In the genomic region with DNA sequence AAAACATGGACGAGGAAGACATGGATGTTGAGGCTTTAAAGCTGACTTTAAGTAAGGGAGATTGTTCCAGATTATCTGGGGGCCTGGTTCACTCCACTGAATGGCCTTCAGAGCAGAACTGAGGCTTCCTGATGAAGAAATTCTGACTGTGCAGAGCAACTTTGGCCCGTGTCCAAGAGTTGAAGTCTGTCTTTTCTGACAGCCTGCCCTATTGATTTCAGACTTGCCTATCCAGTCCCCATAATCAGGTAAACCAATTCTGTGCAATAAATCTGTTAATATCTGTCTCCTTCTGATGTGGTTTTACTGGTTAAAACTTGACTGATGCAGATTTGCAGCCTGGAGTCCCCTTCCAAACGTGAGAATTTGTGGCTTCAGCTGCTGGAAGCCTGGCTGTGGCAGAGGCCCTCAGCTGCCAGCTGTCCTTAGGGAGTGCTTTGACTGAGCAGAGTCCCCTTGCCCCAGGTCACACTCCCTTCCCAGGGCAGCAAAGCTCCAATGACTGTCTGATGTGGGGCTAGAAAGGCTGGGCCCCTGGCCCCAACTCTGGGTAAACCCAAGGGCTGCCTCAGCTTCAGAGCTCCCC, we compare ENCODE assay signal across 12 cellular contexts.
DNase-seq lines count a peak whose midpoint lies in the region; ATAC-seq, FAIRE-seq and TF ChIP-seq lines count a peak whose summit lies in the region.
"Had no signal": no experiment of that assay in that cellular context is flagged by ENCODE, and none has a peak within 500 bp of the region (broad histone marks: within the 10 kb centered on the region; RNA-seq: fewer than 3 reads in every experiment).

No MANE protein-coding gene starts in this region.

- H3K27me3 ChIP-seq in WERI-Rb-1 (ENCODE audit: insufficient read depth, low read depth, severe bottlenecking) (no peaks in the 10 kb centered on the region), HepG2 (ENCODE audit: control insufficient read depth in 1 of 2, insufficient read depth in 2 of 2, low read length in 2 of 2) (peaks cover 0 to 3% of the 10 kb centered on the region in 2 experiments; a peak in 1 of 5 replicates)

- CTCF ChIA-PET in HepG2 (lab: Yijun Ruan, JAX; ENCODE audit: low intra/inter-chr PET ratio, low total read pairs), result no interaction called here

- no peaks in the 10 kb centered on the region for H4K20me1 ChIP-seq in HepG2 (ENCODE audit: insufficient read depth, low read length)

- TF ChIP-seq EP300 in HepG2 (IDR thresholded peaks at IDR 0.05; ENCODE audit: low read depth in 2 of 2, low read length in 2 of 2) (no peak), HepG2 (CRISPR knock-in tag; IDR thresholded peaks at IDR 0.05; ENCODE audit: borderline replicate concordance) (no peak)

- no peak for TF ChIP-seq POLR2A in HepG2 (IDR thresholded peaks at IDR 0.05; ENCODE audit: insufficient read depth in 1 of 2, low read depth in 2 of 2, low read length in 2 of 2)

- H3K4me2 ChIP-seq in HepG2 (ENCODE audit: low read depth, low read length), result peak overlapping the region; percentile 19

- DNase-seq in CD1c-positive myeloid dendritic cell (ENCODE audit: extremely low spot score), result peak; percentile 63
- DNase-seq in LHCN-M2 (ENCODE audit: low read depth), result peak; percentile 1
- peak; percentile 66 for DNase-seq in WERI-Rb-1
- DNase-seq in HepG2 (ENCODE audit: low spot score), result peak; percentile 67
- DNase-seq in COLO668 (lab: John Stamatoyannopoulos, UW; ENCODE audit: unreplicated experiment), result no peak
- no peak for DNase-seq in middle frontal gyrus (ENCODE audit: extremely low spot score, low spot score)
- DNase-seq: hippocampal formation, NCI-H2227 treated with DMSO at 0.1 percent for 48 hours had no signal

- H3K9me3 ChIP-seq in WERI-Rb-1 (ENCODE audit: severe bottlenecking) (no peaks in the 10 kb centered on the region), HepG2 (ENCODE audit: low read length) (no peaks in the 10 kb centered on the region)

- H2AFZ ChIP-seq in HepG2 (ENCODE audit: low read length), result no peak overlapping the region
- H2AFZ ChIP-seq: parathyroid adenoma had no signal

- TF ChIP-seq RAD21 in HepG2 (CRISPR knock-in tag; IDR thresholded peaks at IDR 0.05), result no peak

- TF ChIP-seq CTCF in WERI-Rb-1 (IDR thresholded peaks at IDR 0.05; ENCODE audit: low read depth, low read length) (no peak), HepG2 (CRISPR knock-in tag; IDR thresholded peaks at IDR 0.05) (no peak)

- FAIRE-seq in HepG2 (lab: Jason Lieb, UNC), result peak; percentile 84
- FAIRE-seq: GM19239 had no signal

- intact Hi-C loops in HepG2 (cut with micrococcal nuclease; ENCODE audit: unreplicated experiment), result no loop called here

- in situ Hi-C loops in HepG2 (cut with HindIII; ENCODE audit: extremely low pct_ligation_motif_present, low pct_unique_long_range_greater_than_20kb), result no loop called here

- ATAC-seq in HepG2 (peak; percentile 83), GM21390 (IDR thresholded peaks at IDR 0.05; ENCODE audit: unreplicated experiment) (no peak), GM19455 (IDR thresholded peaks at IDR 0.05; ENCODE audit: unreplicated experiment) (no peak)

- H3K27ac ChIP-seq in WERI-Rb-1, result peak overlapping the region; percentile 67
- H3K27ac ChIP-seq in HepG2 (ENCODE audit: extremely low read length, insufficient read depth, low read length), result peak overlapping the region; percentile 17
- H3K27ac ChIP-seq: parathyroid adenoma had no signal

- 8% methylated on average over 3 of the region's 3 CpGs for WGBS in HepG2 (ENCODE audit: low lambda C conversion rate)

- POLR2A ChIA-PET in HepG2 (lab: Yijun Ruan, JAX), result no interaction called here

- H3K36me3 ChIP-seq in WERI-Rb-1, result no peaks in the 10 kb centered on the region
- H3K36me3 ChIP-seq in HepG2 (replicated peaks in 1 of 2; ENCODE audit: control insufficient read depth in 1 of 2, insufficient read depth in 2 of 2, low read length in 2 of 2), result no peaks in the 10 kb centered on the region

- no peaks in the 10 kb centered on the region for H3K79me2 ChIP-seq in HepG2 (ENCODE audit: insufficient read depth, low read length)
- H3K79me2 ChIP-seq: parathyroid adenoma had no signal

- no peak overlapping the region for H3K9ac ChIP-seq in HepG2 (ENCODE audit: insufficient read depth, low read depth, low read length)
- H3K9ac ChIP-seq: parathyroid adenoma had no signal

- H3K4me3 ChIP-seq in WERI-Rb-1 (ENCODE audit: low read depth, low read length) (peak overlapping the region; percentile 7; the same call in 1 of the 2 replicates), HepG2 (replicated peaks in 1 of 3; ENCODE audit: insufficient read depth in 1 of 3, low read depth in 2 of 3, low read length in 3 of 3) (no peak overlapping the region; a peak in 1 of 6 replicates)

- peaks cover 46% of the 10 kb centered on the region for H3K4me1 ChIP-seq in HepG2 (ENCODE audit: insufficient read depth, low read length)

- BruUV-seq in HepG2 (replicated peaks; lab: Mats Ljungman, UMichigan), result no TSS peak

TF ChIP-seq in HepG2, 621 proteins besides CTCF, POLR2A, EP300 and RAD21 (continues in another document):
- peak; percentile 61 for TF ChIP-seq ZNF292 (CRISPR knock-in tag; IDR thresholded peaks at IDR 0.05; ENCODE audit: borderline replicate concordance, low read depth)
- TF ChIP-seq FOXP1 (IDR thresholded peaks at IDR 0.05), result no peak
- no peak for TF ChIP-seq FOXP1 (CRISPR knock-in tag; IDR thresholded peaks at IDR 0.05)
- no peak for TF ChIP-seq STAG1 (CRISPR knock-in tag; IDR thresholded peaks at IDR 0.05)
- no peak for TF ChIP-seq ATF6 (CRISPR knock-in tag; conservative IDR thresholded peaks at IDR 0.05)
- TF ChIP-seq, protein P1, sequence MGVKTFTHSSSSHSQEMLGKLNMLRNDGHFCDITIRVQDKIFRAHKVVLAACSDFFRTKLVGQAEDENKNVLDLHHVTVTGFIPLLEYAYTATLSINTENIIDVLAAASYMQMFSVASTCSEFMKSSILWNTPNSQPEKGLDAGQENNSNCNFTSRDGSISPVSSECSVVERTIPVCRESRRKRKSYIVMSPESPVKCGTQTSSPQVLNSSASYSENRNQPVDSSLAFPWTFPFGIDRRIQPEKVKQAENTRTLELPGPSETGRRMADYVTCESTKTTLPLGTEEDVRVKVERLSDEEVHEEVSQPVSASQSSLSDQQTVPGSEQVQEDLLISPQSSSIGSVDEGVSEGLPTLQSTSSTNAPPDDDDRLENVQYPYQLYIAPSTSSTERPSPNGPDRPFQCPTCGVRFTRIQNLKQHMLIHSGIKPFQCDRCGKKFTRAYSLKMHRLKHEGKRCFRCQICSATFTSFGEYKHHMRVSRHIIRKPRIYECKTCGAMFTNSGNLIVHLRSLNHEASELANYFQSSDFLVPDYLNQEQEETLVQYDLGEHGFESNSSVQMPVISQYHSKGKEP (CRISPR knock-in tag; IDR thresholded peaks at IDR 0.05), result no peak
- TF ChIP-seq CEBPG (CRISPR knock-in tag; IDR thresholded peaks at IDR 0.05), result peak; percentile 27; the same call in 1 of the 2 replicates
- TF ChIP-seq ZNF75D (CRISPR knock-in tag; IDR thresholded peaks at IDR 0.05; ENCODE audit: borderline replicate concordance), result no peak
- no peak for TF ChIP-seq ETV5 (CRISPR knock-in tag; IDR thresholded peaks at IDR 0.05; ENCODE audit: borderline replicate concordance)
- no peak for TF ChIP-seq ZBTB2 (CRISPR knock-in tag; IDR thresholded peaks at IDR 0.05; ENCODE audit: low read depth)
- no peak for TF ChIP-seq SATB2 (CRISPR knock-in tag; IDR thresholded peaks at IDR 0.05)
- TF ChIP-seq ZNF207 (IDR thresholded peaks at IDR 0.05; ENCODE audit: borderline replicate concordance), result no peak
- peak; percentile 21; the same call in 1 of the 2 replicates for TF ChIP-seq FOSL2 (CRISPR knock-in tag; IDR thresholded peaks at IDR 0.05)
- 0 out of 2 replicates have a peak, but pooled peaks have one; percentile 8 for TF ChIP-seq HNF4A (CRISPR knock-in tag; IDR thresholded peaks at IDR 0.05)
- TF ChIP-seq HNF1B (CRISPR knock-in tag; IDR thresholded peaks at IDR 0.05), result 0 out of 2 replicates have a peak, but pooled peaks have one; percentile 18
- peak; percentile 4; the same call in 1 of the 2 replicates for TF ChIP-seq CEBPB (IDR thresholded peaks at IDR 0.05; ENCODE audit: borderline replicate concordance, low read depth, low read length)

Comparison
In these comparisons a context has a peak if more than half of its experiments do, and no peak if none do; other contexts are left out.
1. DNase-seq: peak in CD1c-positive myeloid dendritic cell (single experiment), LHCN-M2 (single experiment), WERI-Rb-1 (single experiment) and HepG2 (single experiment); none in COLO668 (single experiment) and middle frontal gyrus (single experiment).